In the genomic region with DNA sequence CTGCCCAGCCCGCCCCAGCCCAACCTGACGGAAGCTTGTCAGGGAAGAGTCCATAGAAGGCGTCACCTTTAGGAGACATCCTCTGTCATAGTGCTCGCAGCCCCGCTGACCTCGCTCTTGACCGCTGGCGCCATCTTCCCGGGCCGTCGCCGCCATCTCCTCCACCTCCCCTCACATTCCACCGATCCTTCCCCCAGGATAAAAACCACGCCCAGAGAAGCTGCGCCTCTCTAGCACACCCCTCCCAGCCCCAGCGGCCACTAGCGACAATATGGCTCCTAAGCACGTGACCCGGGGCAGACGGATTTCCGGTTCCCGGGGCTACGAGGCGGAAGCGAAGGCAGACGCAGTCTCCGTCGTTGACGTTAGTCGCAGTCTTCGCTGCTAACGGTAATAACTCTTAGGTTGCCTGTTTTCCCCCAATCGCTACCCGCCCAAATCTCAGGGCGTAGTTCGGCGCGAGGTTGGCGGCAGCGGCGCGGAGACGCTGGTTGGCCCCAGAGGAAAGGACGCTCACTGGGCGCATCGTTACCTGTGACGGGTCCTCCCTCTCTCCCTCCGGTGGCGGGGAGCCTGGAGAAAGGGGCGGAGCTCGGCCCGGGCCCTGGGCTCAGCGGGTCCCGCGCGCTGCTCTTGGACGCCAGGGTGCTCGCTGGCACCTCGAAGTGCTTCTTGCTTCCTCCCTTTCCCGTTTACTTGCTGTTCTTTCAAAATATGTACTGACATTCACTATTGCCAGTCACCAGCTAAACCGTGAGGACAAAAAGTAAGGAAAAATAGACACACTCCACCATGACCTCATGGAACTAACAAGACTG, we compare ENCODE assay signal across 8 cellular contexts. TPM values are rescaled to one million over a fixed set of nuclear protein-coding genes. Genes with fewer than 3 reads are reported as not detected.
DNase-seq lines count a peak whose midpoint lies in the region; ATAC-seq and TF ChIP-seq lines count a peak whose summit lies in the region.

A gene (minus strand): TSS at position 273 of the 818 bp plus-strand sequence. CDS start 117 bp downstream, at position 156.
A gene with protein sequence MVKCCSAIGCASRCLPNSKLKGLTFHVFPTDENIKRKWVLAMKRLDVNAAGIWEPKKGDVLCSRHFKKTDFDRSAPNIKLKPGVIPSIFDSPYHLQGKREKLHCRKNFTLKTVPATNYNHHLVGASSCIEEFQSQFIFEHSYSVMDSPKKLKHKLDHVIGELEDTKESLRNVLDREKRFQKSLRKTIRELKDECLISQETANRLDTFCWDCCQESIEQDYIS (plus strand): TSS at position 343 of the 818 bp plus-strand sequence. CDS start 980 bp downstream, outside the sequence.

- no peaks in the 10 kb centered on the region for H3K27me3 ChIP-seq in mucosa of rectum (ENCODE audit: control insufficient read depth in 2 of 2, insufficient read depth in 2 of 2, low read length in 2 of 2)

- DNase-seq in DMS114 treated with DMSO at 0.1 percent for 48 hours (lab: John Stamatoyannopoulos, UW; ENCODE audit: unreplicated experiment) (peak; percentile 82), OCI-M2 (lab: John Stamatoyannopoulos, UW; ENCODE audit: unreplicated experiment) (peak; percentile 54), activated T-cell treated with anti-CD3 and anti-CD28 coated beads for 4 hours (peak; percentile 87), epithelial cell of proximal tubule (ENCODE audit: low read depth) (peak; percentile 71)
- DNase-seq in stimulated activated CD8-positive, alpha-beta memory T cell treated with anti-CD3 and anti-CD28 coated beads, Interleukin-7, amount 100 ng/mL, for 1 hour (ENCODE audit: low read depth in 2 of 2): peak; percentile 81 to 82

- peaks cover 24 to 34% of the 10 kb centered on the region in 2 donors for H3K4me1 ChIP-seq in mucosa of rectum (ENCODE audit: control insufficient read depth in 2 of 2, insufficient read depth in 2 of 2, low read length in 2 of 2)

- H3K4me3 ChIP-seq in epithelial cell of proximal tubule (ENCODE audit: low read depth, low read length) (peak within 1 kb of the TSS; percentile 71), mucosa of rectum (ENCODE audit: low read length in 2 of 2) (peak within 1 kb of the TSS; percentile 90 to 97)

- H3K27ac ChIP-seq in mucosa of rectum (ENCODE audit: low read depth in 2 of 2, low read length in 2 of 2): peak within 1 kb of the TSS; percentile 98 to 100

- H3K4me1 Mint-ChIP-seq in IgD-negative memory B cell: peaks cover 16 to 37% (median 20%) of the 10 kb centered on the region in 3 donors

- H3K36me3 ChIP-seq in mucosa of rectum (ENCODE audit: control insufficient read depth in 2 of 2, insufficient read depth in 2 of 2, low read length in 2 of 2): peaks cover 9 to 11% of the 10 kb centered on the region in 2 donors

- TF ChIP-seq CTCF in epithelial cell of proximal tubule (conservative IDR thresholded peaks at IDR 0.05; ENCODE audit: low read depth, low read length): peak; percentile 6

- peak; percentile 92 for ATAC-seq in GM21529 (IDR thresholded peaks at IDR 0.05; ENCODE audit: unreplicated experiment)

- peaks cover 7% of the 10 kb centered on the region for H3K36me3 Mint-ChIP-seq in IgD-negative memory B cell

- no peaks in the 10 kb centered on the region for H3K27me3 Mint-ChIP-seq in IgD-negative memory B cell

- peak within 1 kb of the TSS in 2 of 4 donors; percentile 99 to 100 for H3K4me3 Mint-ChIP-seq in IgD-negative memory B cell

- peak within 1 kb of the TSS; percentile 74 to 80 for H3K9ac ChIP-seq in mucosa of rectum (ENCODE audit: low read depth in 1 of 2, low read length in 2 of 2)

- H3K27ac Mint-ChIP-seq in IgD-negative memory B cell: peak within 1 kb of the TSS in 1 of 3 donors; percentile 100

- H3K9me3 Mint-ChIP-seq in IgD-negative memory B cell: peaks cover 0 to 3% (median 0%) of the 10 kb centered on the region in 3 donors

- no peaks in the 10 kb centered on the region for H3K9me3 ChIP-seq in mucosa of rectum (ENCODE audit: control insufficient read depth in 2 of 2, low read length in 2 of 2)

RNA-seq across cellular contexts. Expression of the first gene that starts in this region (rescaled TPM):
- 25.3 TPM for polyA plus RNA-seq in IgD-negative memory B cell
- total RNA-seq in epithelial cell of proximal tubule: 11.2 and 37.3 TPM in 2 replicates

RNA-seq across cellular contexts. Expression of the second gene that starts in this region (rescaled TPM):
- polyA plus RNA-seq in IgD-negative memory B cell: 15.2 TPM
- 7.0 and 8.4 TPM in 2 replicates for total RNA-seq in epithelial cell of proximal tubule

Comparison
In these comparisons a context has a peak if more than half of its experiments do, and no peak if none do; other contexts are left out.
1. Peak in every context shown above with its lines: DNase-seq, ATAC-seq, H3K4me3 ChIP-seq and H3K27ac ChIP-seq.